In the genomic region with DNA sequence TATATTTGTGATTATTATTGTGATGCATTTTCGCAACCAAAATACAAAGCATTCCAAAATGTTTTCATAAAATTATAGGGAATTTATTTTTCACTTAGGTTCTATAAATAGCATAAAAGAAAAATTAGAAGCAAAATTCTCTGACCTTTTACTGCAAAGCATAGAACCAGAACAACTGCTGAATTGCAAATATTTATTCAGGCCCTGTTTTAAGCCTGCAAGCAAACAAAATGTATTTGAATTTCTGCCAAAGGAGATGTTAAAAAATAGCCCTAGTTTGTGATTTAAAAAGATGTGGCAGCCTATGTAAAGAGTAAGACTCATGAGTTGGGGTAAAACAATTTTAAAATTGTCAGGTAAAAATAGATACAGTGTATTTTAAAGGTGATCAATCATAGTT, we compare ENCODE assay signal across 17 cellular contexts.
"Had no signal": no experiment of that assay in that cellular context is flagged by ENCODE, and none has a peak within 500 bp of the region (broad histone marks: within the 10 kb centered on the region; RNA-seq: fewer than 3 reads in every experiment).

No MANE protein-coding gene starts in this region.

- ATAC-seq: activated CD4-positive, alpha-beta T cell treated with anti-CD3 and anti-CD28 coated beads for 36 hours; activated naive CD8-positive, alpha-beta T cell treated with anti-CD3 and anti-CD28 coated beads, Interleukin-2, amount 50 U/mL, for 24 hours; left lung; natural killer cell treated with Interleukin-12 subunit alpha and Interleukin-12 subunit beta and Interleukin-15 and Interleukin-18, amount 100 ng/mL, for 72 hours; stimulated activated effector memory CD8-positive, alpha-beta T cell treated with anti-CD3 and anti-CD28 coated beads, Interleukin-12 subunit alpha, Interleukin-12 subunit beta, amount 100 ng/mL, for 72 hours had no signal

- H3K4me1 ChIP-seq: ascending aorta, esophagus squamous epithelium, left lung, thyroid gland, uterus had no signal

- H3K36me3 ChIP-seq: ascending aorta, esophagus squamous epithelium, left lung, thyroid gland, uterus had no signal

- H3K4me3 ChIP-seq: ascending aorta, esophagus squamous epithelium, left lung, skin epidermis, thyroid gland, uterus had no signal

- H3K27me3 ChIP-seq: ascending aorta, esophagus squamous epithelium, left lung, thyroid gland, uterus had no signal

- H3K27ac ChIP-seq: ascending aorta, esophagus squamous epithelium, left lung, skin epidermis, thyroid gland, uterus had no signal

- H3K9me3 ChIP-seq: ascending aorta, esophagus squamous epithelium, thyroid gland, uterus had no signal

- DNase-seq: activated CD4-positive, alpha-beta memory T cell treated with anti-CD3 and anti-CD28 coated beads, Interleukin-2, amount 10 ng/mL, durations not matched to agents 7 days and 5 days; activated CD4-positive, alpha-beta T cell treated with anti-CD3 and anti-CD28 coated beads for 36 hours; activated CD8-positive, alpha-beta memory T cell treated with anti-CD3 and anti-CD28 coated beads, Interleukin-2, amount 50 U/mL, for 48 hours; activated naive CD4-positive, alpha-beta T cell; activated naive CD8-positive, alpha-beta T cell treated with anti-CD3 and anti-CD28 coated beads, Interleukin-2, amount 50 U/mL, for 24 hours; esophagus squamous epithelium; foreskin fibroblast; left lung; mesenchymal stem cell; occipital lobe; T-helper 9 cell; thyroid gland; uterus had no signal
